26 cellular contexts compared by ENCODE assay signal in genomic region chr6:148595550-148595949, GRCh38.
A peak's percentile ranks its signal among the peaks of the same experiment; 100 is the strongest.
DNase-seq lines count a peak whose midpoint lies in the region; ATAC-seq, FAIRE-seq and TF ChIP-seq lines count a peak whose summit lies in the region.
"Had no signal": no experiment of that assay in that cellular context is flagged by ENCODE, and none has a peak within 500 bp of the region (broad histone marks: within the 10 kb centered on the region; RNA-seq: fewer than 3 reads in every experiment).

No MANE protein-coding gene starts in this region.

- no peaks in the 10 kb centered on the region for H3K79me2 ChIP-seq in H1 (ENCODE audit: control insufficient read depth in 1 of 2, insufficient read depth in 2 of 2, low read length in 2 of 2)
- no peaks in the 10 kb centered on the region for H3K79me2 ChIP-seq in parathyroid adenoma
- H3K79me2 ChIP-seq in Karpas-422 (ENCODE audit: low read length), result no peaks in the 10 kb centered on the region

- H3K79me1 ChIP-seq in H1 (ENCODE audit: low read depth, low read length), result no peaks in the 10 kb centered on the region

- no peak overlapping the region for H4K91ac ChIP-seq in H1 (replicated peaks; ENCODE audit: insufficient read length, low read length)

- no peaks in the 10 kb centered on the region for H3K36me3 ChIP-seq in H1 (ENCODE audit: control insufficient read depth in 2 of 4, insufficient read depth in 4 of 4, low read length in 3 of 4)
- no peaks in the 10 kb centered on the region for H3K36me3 ChIP-seq in lower lobe of right lung
- no peaks in the 10 kb centered on the region for H3K36me3 ChIP-seq in parathyroid adenoma (ENCODE audit: control insufficient read depth, insufficient read depth, low read length)
- H3K36me3 ChIP-seq in prostate gland, result no peaks in the 10 kb centered on the region
- no peaks in the 10 kb centered on the region for H3K36me3 ChIP-seq in Karpas-422 (ENCODE audit: insufficient read depth, low read length)
- H3K36me3 ChIP-seq: BLaER1 treated with 17β-estradiol and CSF1 and Interleukin-3, amounts not matched to agents 10 nM and 100 nM had no signal

- CTCF ChIA-PET in H1 (lab: Charles Lee; ENCODE audit: partially characterized antibody), result interaction anchor here (1.1 to 3.1 kb wide), 3 partner anchors 12 to 25 kb away, joined by 3 to 17 read pairs (median 6); no protein-coding TSS in a partner anchor

- intact Hi-C loops in lower lobe of right lung (cut with DNase I) (no loop called here), prostate gland (cut with DNase I) (no loop called here)

- H2BK5ac ChIP-seq in H1 (ENCODE audit: low read depth, low read length), result no peak overlapping the region

- H3K4me3 ChIP-seq in H1 (ENCODE audit: extremely low read depth in 1 of 4, insufficient read depth in 2 of 4, low read depth in 3 of 4, low read length in 4 of 4), result no peak overlapping the region
- no peak overlapping the region for H3K4me3 ChIP-seq in fibroblast of the aortic adventitia (ENCODE audit: low read depth, low read length)
- no peak overlapping the region for H3K4me3 ChIP-seq in lower lobe of right lung
- no peak overlapping the region for H3K4me3 ChIP-seq in parathyroid adenoma (ENCODE audit: low read depth, low read length)
- H3K4me3 ChIP-seq in prostate gland, result no peak overlapping the region
- no peak overlapping the region for H3K4me3 ChIP-seq in Karpas-422 (ENCODE audit: low read length)
- H3K4me3 ChIP-seq: A549; BLaER1 treated with 17β-estradiol and CSF1 and Interleukin-3, amounts not matched to agents 10 nM and 100 nM; GM12878 had no signal

- no peak for DNase-seq in H1 (ENCODE audit: low read depth in 1 of 2, low spot score in 2 of 2)
- peak; percentile 18 for DNase-seq in fibroblast of the aortic adventitia (ENCODE audit: low read depth)
- DNase-seq in lower lobe of right lung, result no peak
- DNase-seq in NAMALWA (ENCODE audit: low spot score), result no peak
- no peak for DNase-seq in HTR-8/SVneo (ENCODE audit: insufficient read length, low spot score)
- no peak for DNase-seq in prostate gland (ENCODE audit: low spot score)
- DNase-seq in Karpas-422, result no peak
- DNase-seq: AML-193; Caco-2; Calu3; CD4-positive, alpha-beta T cell; CD8-positive, alpha-beta T cell; DMS53; DMS79; DND-41; EL; GDM1 had no signal

- peaks cover 3 to 13% (median 8%) of the 10 kb centered on the region in 4 experiments; a peak in 5 of 7 replicates for H3K4me1 ChIP-seq in H1 (replicated peaks in 1 of 4; ENCODE audit: control insufficient read depth in 3 of 4, insufficient read depth in 4 of 4, low read length in 3 of 4)
- peaks cover 5% of the 10 kb centered on the region for H3K4me1 ChIP-seq in lower lobe of right lung
- H3K4me1 ChIP-seq in parathyroid adenoma, result peaks cover 39% of the 10 kb centered on the region
- H3K4me1 ChIP-seq in prostate gland (replicated peaks), result no peaks in the 10 kb centered on the region
- H3K4me1 ChIP-seq in Karpas-422 (ENCODE audit: low read length), result no peaks in the 10 kb centered on the region
- H3K4me1 ChIP-seq: Caco-2 had no signal

- no peaks in the 10 kb centered on the region for H3K23me2 ChIP-seq in H1 (ENCODE audit: low read depth, low read length)

- H2BK15ac ChIP-seq in H1 (ENCODE audit: low read length), result 0 out of 2 replicates have a peak overlapping the region, but pooled peaks have one; percentile 10

- H3K27me3 ChIP-seq in H1 (replicated peaks in 1 of 4; ENCODE audit: control insufficient read depth in 3 of 4, extremely low read depth in 1 of 4, insufficient read depth in 3 of 4, low read length in 3 of 4) (no peaks in the 10 kb centered on the region), lower lobe of right lung (ENCODE audit: low read depth) (no peaks in the 10 kb centered on the region), parathyroid adenoma (ENCODE audit: control insufficient read depth, insufficient read depth, low read length) (no peaks in the 10 kb centered on the region), prostate gland (replicated peaks; ENCODE audit: insufficient read depth) (no peaks in the 10 kb centered on the region), Karpas-422 (ENCODE audit: low read length) (no peaks in the 10 kb centered on the region)
- H3K27me3 ChIP-seq: BLaER1 treated with 17β-estradiol and CSF1 and Interleukin-3, amounts not matched to agents 10 nM and 100 nM had no signal

- H3K23ac ChIP-seq in H1 (ENCODE audit: insufficient read length), result no peak overlapping the region

- no peak overlapping the region for H2BK12ac ChIP-seq in H1 (ENCODE audit: low read depth, low read length)

- no peak overlapping the region for H3K14ac ChIP-seq in H1 (ENCODE audit: insufficient read length)

- TF ChIP-seq EP300 in H1 (IDR thresholded peaks at IDR 0.05; ENCODE audit: borderline replicate concordance in 1 of 2, low read depth in 2 of 2, low read length in 2 of 2), result no peak

- peak; percentile 61 for ATAC-seq in lower lobe of right lung
- ATAC-seq: A549; CD8-positive, alpha-beta T cell; GM12878 had no signal

- H4K8ac ChIP-seq in H1 (ENCODE audit: extremely low read depth, insufficient read depth, low read length), result no peak overlapping the region

- H3K9me2 ChIP-seq in Karpas-422 (replicated peaks; ENCODE audit: insufficient read depth, low read length), result no peaks in the 10 kb centered on the region

- H2AFZ ChIP-seq in H1 (ENCODE audit: low read length), result no peak overlapping the region
- no peak overlapping the region for H2AFZ ChIP-seq in parathyroid adenoma
- H2AFZ ChIP-seq in Karpas-422 (ENCODE audit: low read length), result no peak overlapping the region

- H4K20me1 ChIP-seq in H1 (replicated peaks in 1 of 2; ENCODE audit: control insufficient read depth in 1 of 2, insufficient read depth in 2 of 2, low read length in 2 of 2) (no peaks in the 10 kb centered on the region), Karpas-422 (ENCODE audit: insufficient read depth, low read depth, low read length) (no peaks in the 10 kb centered on the region)
- H4K20me1 ChIP-seq: BLaER1 treated with 17β-estradiol and CSF1 and Interleukin-3, amounts not matched to agents 10 nM and 100 nM had no signal

- H3K9ac ChIP-seq in H1 (replicated peaks in 1 of 4; ENCODE audit: extremely low read depth in 1 of 4, low read depth in 3 of 4, low read length in 3 of 4) (no peak overlapping the region), parathyroid adenoma (no peak overlapping the region), Karpas-422 (ENCODE audit: low read length) (no peak overlapping the region)
- H3K9ac ChIP-seq: BLaER1 treated with 17β-estradiol and CSF1 and Interleukin-3, amounts not matched to agents 10 nM and 100 nM had no signal

- no peaks in the 10 kb centered on the region for H3K9me3 ChIP-seq in H1 (ENCODE audit: insufficient read depth in 2 of 2, low read depth in 1 of 2, low read length in 1 of 2)
- H3K9me3 ChIP-seq in lower lobe of right lung, result no peaks in the 10 kb centered on the region
- no peaks in the 10 kb centered on the region for H3K9me3 ChIP-seq in parathyroid adenoma (ENCODE audit: control insufficient read depth, low read length)
- no peaks in the 10 kb centered on the region for H3K9me3 ChIP-seq in prostate gland
- no peaks in the 10 kb centered on the region for H3K9me3 ChIP-seq in Karpas-422 (ENCODE audit: low read length)
- H3K9me3 ChIP-seq: A549, Caco-2 had no signal

- no peak overlapping the region for H3K4ac ChIP-seq in H1 (replicated peaks; ENCODE audit: insufficient read length, low read depth, low read length)

- no peak overlapping the region for H3K27ac ChIP-seq in H1 (ENCODE audit: low read depth, low read length)
- no peak overlapping the region for H3K27ac ChIP-seq in lower lobe of right lung
- H3K27ac ChIP-seq in parathyroid adenoma, result peak overlapping the region; percentile 85
- no peak overlapping the region for H3K27ac ChIP-seq in prostate gland
- no peak overlapping the region for H3K27ac ChIP-seq in Karpas-422 (ENCODE audit: low read length)
- H3K27ac ChIP-seq: 22Rv1; A549; BLaER1 treated with 17β-estradiol and CSF1 and Interleukin-3, amounts not matched to agents 10 nM and 100 nM; C4-2B had no signal

- no peak overlapping the region for H4K5ac ChIP-seq in H1 (ENCODE audit: insufficient read length, low read depth, low read length)

- no peak for FAIRE-seq in H1 (lab: Jason Lieb, UNC)
- FAIRE-seq in HTR-8/SVneo (lab: Jason Lieb, UNC), result no peak
- FAIRE-seq: A549, D721Med, GM12878, GM12892, GM18507 had no signal

- no peak overlapping the region for H3K56ac ChIP-seq in H1 (replicated peaks; ENCODE audit: insufficient read length, low read depth, low read length)

- TF ChIP-seq RAD21 in H1 (IDR thresholded peaks at IDR 0.05 in 1 of 2, conservative IDR thresholded peaks at IDR 0.05 in 1 of 2; ENCODE audit: low read depth in 2 of 2, low read length in 2 of 2), result no peak

- TF ChIP-seq CTCF in H1 (IDR thresholded peaks at IDR 0.05; ENCODE audit: control extremely low read depth in 1 of 3, insufficient read depth in 1 of 3, low read depth in 1 of 3, low read length in 3 of 3) (no peak), fibroblast of the aortic adventitia (IDR thresholded peaks at IDR 0.05; ENCODE audit: insufficient read depth, low read length) (no peak), lower lobe of right lung (IDR thresholded peaks at IDR 0.05) (no peak), parathyroid adenoma (IDR thresholded peaks at IDR 0.05) (no peak), prostate gland (IDR thresholded peaks at IDR 0.05) (no peak)

- H3K4me2 ChIP-seq in H1 (ENCODE audit: insufficient read depth in 1 of 2, low read depth in 2 of 2, low read length in 2 of 2), result no peak overlapping the region
- H3K4me2 ChIP-seq in parathyroid adenoma (ENCODE audit: low read length), result no peak overlapping the region
- no peak overlapping the region for H3K4me2 ChIP-seq in Karpas-422 (ENCODE audit: low read depth, low read length, poor library complexity, severe bottlenecking)
- H3K4me2 ChIP-seq: A549; BLaER1 treated with 17β-estradiol and CSF1 and Interleukin-3, amounts not matched to agents 10 nM and 100 nM had no signal

- WGBS in H1 (ENCODE audit: extremely low coverage in 1 of 2, insufficient coverage in 1 of 2, insufficient read length in 1 of 2, insufficient replicate concordance in 2 of 2, low coverage in 1 of 2, low lambda C conversion rate in 2 of 2, missing lambda C conversion rate in 1 of 2), 2 experiments, result 87% methylated on average over 6 of the region's 6 CpGs; no CpG with 5 or more reads in 1 of the 2 experiments
- 94% methylated on average over 6 of the region's 6 CpGs for WGBS in prostate gland

- POLR2A ChIA-PET in H1 (lab: Charles Lee; ENCODE audit: partially characterized antibody), result no interaction called here

- H2BK120ac ChIP-seq in H1 (replicated peaks; ENCODE audit: low read depth, low read length), result no peak overlapping the region

- no peak overlapping the region for H2BK20ac ChIP-seq in H1 (ENCODE audit: low read length)

- TF ChIP-seq POLR2A in H1 (IDR thresholded peaks at IDR 0.05; ENCODE audit: control extremely low read depth in 1 of 2, low read depth in 2 of 2, low read length in 2 of 2) (no peak), prostate gland (IDR thresholded peaks at IDR 0.05) (no peak)

- H3K18ac ChIP-seq in H1 (ENCODE audit: extremely low read depth, low read length), result no peak overlapping the region

- no peak overlapping the region for H2AK5ac ChIP-seq in H1 (ENCODE audit: low read depth, low read length)

TF ChIP-seq in H1, 55 proteins besides CTCF, POLR2A, EP300 and RAD21:
- no peak for TF ChIP-seq EGR1 (IDR thresholded peaks at IDR 0.05; ENCODE audit: borderline replicate concordance, low read depth, low read length)
- no peak for TF ChIP-seq SIRT6 (IDR thresholded peaks at IDR 0.05; ENCODE audit: low read length)
- no peak for TF ChIP-seq ASH2L (IDR thresholded peaks at IDR 0.05; ENCODE audit: low read length)
- TF ChIP-seq POU5F1 (IDR thresholded peaks at IDR 0.05; ENCODE audit: low read depth, low read length), result no peak
